ENCODE assay signal across 4 cellular contexts in the genomic region with DNA sequence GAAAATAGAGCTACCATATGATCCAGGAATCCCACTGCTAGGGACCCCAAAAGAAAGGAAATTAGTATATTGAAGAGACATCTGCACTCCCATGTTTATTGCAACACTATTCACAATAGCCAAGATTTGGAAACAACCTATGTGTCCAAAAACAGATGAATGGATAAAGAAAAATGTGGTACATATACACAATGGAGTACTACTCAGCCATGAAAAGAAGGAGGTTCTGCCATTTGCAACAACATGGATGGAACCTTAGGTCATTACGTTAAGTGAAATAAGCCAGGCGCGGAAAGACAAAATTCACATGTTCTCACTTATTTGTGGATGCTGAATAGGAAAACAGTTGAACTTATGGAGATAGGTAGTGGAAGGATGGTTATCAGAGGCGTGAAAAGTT.
A peak's percentile ranks its signal among the peaks of the same experiment; 100 is the strongest.
TF ChIP-seq lines count a peak whose summit lies in the region.

No MANE protein-coding gene starts in this region.

TF ChIP-seq in SK-N-SH treated with all-trans-retinoic acid at 6 μM for 48 hours, 23 proteins besides CTCF, POLR2A, EP300 and RAD21:
- peak; percentile 81 for TF ChIP-seq ZNF8 (CRISPR knock-in tag; IDR thresholded peaks at IDR 0.05)
- no peak for TF ChIP-seq OSR1 (CRISPR knock-in tag; IDR thresholded peaks at IDR 0.05)
TF ChIP-seq in SK-N-SH treated with all-trans-retinoic acid at 6 μM for 48 hours: peak in this region for 1.

TF ChIP-seq in SK-N-SH, 30 proteins besides CTCF, POLR2A, EP300 and RAD21:
- TF ChIP-seq, protein P1, sequence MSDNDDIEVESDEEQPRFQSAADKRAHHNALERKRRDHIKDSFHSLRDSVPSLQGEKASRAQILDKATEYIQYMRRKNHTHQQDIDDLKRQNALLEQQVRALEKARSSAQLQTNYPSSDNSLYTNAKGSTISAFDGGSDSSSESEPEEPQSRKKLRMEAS (IDR thresholded peaks at IDR 0.05; ENCODE audit: low read depth) = no peak
- TF ChIP-seq FOXM1 (IDR thresholded peaks at IDR 0.05; ENCODE audit: low read depth) (no peak), JUND (IDR thresholded peaks at IDR 0.05) (no peak), GABPA (IDR thresholded peaks at IDR 0.05; ENCODE audit: low read depth) (no peak), MEF2A (IDR thresholded peaks at IDR 0.05; ENCODE audit: borderline replicate concordance, low read depth) (no peak), TAF1 (IDR thresholded peaks at IDR 0.05; ENCODE audit: borderline replicate concordance, low read depth, low read length) (no peak), SIN3A (IDR thresholded peaks at IDR 0.05; ENCODE audit: borderline replicate concordance, low read depth, low read length) (no peak), MXI1 (IDR thresholded peaks at IDR 0.05; ENCODE audit: low read depth, low read length) (no peak), NRF1 (IDR thresholded peaks at IDR 0.05; ENCODE audit: low read depth, low read length) (no peak)
- TF ChIP-seq, protein P2, sequence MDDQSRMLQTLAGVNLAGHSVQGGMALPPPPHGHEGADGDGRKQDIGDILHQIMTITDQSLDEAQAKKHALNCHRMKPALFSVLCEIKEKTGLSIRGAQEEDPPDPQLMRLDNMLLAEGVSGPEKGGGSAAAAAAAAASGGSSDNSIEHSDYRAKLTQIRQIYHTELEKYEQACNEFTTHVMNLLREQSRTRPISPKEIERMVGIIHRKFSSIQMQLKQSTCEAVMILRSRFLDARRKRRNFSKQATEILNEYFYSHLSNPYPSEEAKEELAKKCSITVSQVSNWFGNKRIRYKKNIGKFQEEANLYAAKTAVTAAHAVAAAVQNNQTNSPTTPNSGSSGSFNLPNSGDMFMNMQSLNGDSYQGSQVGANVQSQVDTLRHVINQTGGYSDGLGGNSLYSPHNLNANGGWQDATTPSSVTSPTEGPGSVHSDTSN (IDR thresholded peaks at IDR 0.05) = no peak
- TF ChIP-seq, protein P3, sequence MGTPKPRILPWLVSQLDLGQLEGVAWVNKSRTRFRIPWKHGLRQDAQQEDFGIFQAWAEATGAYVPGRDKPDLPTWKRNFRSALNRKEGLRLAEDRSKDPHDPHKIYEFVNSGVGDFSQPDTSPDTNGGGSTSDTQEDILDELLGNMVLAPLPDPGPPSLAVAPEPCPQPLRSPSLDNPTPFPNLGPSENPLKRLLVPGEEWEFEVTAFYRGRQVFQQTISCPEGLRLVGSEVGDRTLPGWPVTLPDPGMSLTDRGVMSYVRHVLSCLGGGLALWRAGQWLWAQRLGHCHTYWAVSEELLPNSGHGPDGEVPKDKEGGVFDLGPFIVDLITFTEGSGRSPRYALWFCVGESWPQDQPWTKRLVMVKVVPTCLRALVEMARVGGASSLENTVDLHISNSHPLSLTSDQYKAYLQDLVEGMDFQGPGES (IDR thresholded peaks at IDR 0.05; ENCODE audit: low read depth, low read length) = no peak

TF ChIP-seq in HepG2, 621 proteins besides CTCF, POLR2A, EP300 and RAD21:
- TF ChIP-seq HMG20B (CRISPR knock-in tag; conservative IDR thresholded peaks at IDR 0.05) (no peak), JUNB (CRISPR knock-in tag; IDR thresholded peaks at IDR 0.05; ENCODE audit: borderline replicate concordance) (0 out of 2 replicates have a peak, but pooled peaks have one; percentile 15)

TF ChIP-seq in K562, 482 proteins besides CTCF, POLR2A, EP300 and RAD21:
- peak; percentile 57 for TF ChIP-seq ZNF146 (CRISPR knock-in tag; IDR thresholded peaks at IDR 0.05; ENCODE audit: unreplicated experiment)
- no peak for TF ChIP-seq SIX5 (IDR thresholded peaks at IDR 0.05; ENCODE audit: borderline replicate concordance in 1 of 2, insufficient read depth in 1 of 2, low read depth in 1 of 2, low read length in 2 of 2)
